20 cellular contexts compared by ENCODE assay signal in the genomic region with DNA sequence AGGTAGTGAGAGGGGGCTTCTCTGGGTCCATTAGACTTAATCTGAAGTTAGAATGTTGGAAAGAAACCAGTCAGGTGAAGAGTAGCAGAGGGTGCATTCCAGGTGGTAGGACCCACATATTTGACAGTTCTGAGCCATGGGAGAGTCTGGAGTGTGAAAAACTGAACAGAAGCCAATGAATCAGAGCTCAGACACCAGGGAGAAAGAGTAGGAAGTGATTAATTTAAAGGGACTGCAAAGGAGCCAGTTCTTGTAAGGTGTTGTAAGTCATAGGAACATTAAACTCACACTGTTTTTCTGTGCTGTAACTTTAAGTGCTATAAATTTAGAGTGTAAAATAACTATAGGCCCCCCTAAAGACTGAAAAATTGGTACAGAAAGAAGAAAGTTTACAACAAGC. TPM values are rescaled to one million over a fixed set of nuclear protein-coding genes. Genes with fewer than 3 reads are reported as not detected.
DNase-seq lines count a peak whose midpoint lies in the region; ATAC-seq and TF ChIP-seq lines count a peak whose summit lies in the region.
"Had no signal": no experiment of that assay in that cellular context is flagged by ENCODE, and none has a peak within 500 bp of the region (broad histone marks: within the 10 kb centered on the region; RNA-seq: fewer than 3 reads in every experiment).

No MANE protein-coding gene starts in this region.

- DNase-seq in ELR (ENCODE audit: low read depth) = peak; percentile 58
- peak; percentile 82 for DNase-seq in RKO (ENCODE audit: low spot score)
- peak; percentile 54 for DNase-seq in choroid plexus epithelial cell (ENCODE audit: low read depth)
- DNase-seq in kidney epithelial cell (ENCODE audit: low read depth) = peak; percentile 47
- no peak for DNase-seq in activated CD4-positive, alpha-beta T cell treated with anti-CD3 and anti-CD28 coated beads, Interleukin-2, amount 50 U/mL, for 1 hour
- no peak for DNase-seq in NCI-H69 (lab: John Stamatoyannopoulos, UW)
- no peak for DNase-seq in retina
- DNase-seq: activated CD4-positive, alpha-beta T cell treated with anti-CD3 and anti-CD28 coated beads for 4 hours; GF-D8; H9; left ventricle myocardium inferior; NCI-H1105 treated with DMSO at 0.1 percent for 48 hours; NCI-H526; posterior cingulate gyrus; Right ventricle myocardium superior; stimulated activated CD4-positive, alpha-beta T cell treated with anti-CD3 and anti-CD28 coated beads, Interleukin-2, amount 100 ng/mL, for 24 hours; stimulated activated naive CD8-positive, alpha-beta T cell treated with anti-CD3 and anti-CD28 coated beads, Interleukin-15, Interleukin-2, amounts not matched to agents 100 U/mL and 50 U/mL, for 24 hours; thyroid gland had no signal

- H3K27me3 ChIP-seq in kidney epithelial cell (ENCODE audit: control insufficient read depth, insufficient read depth, low read length) = no peaks in the 10 kb centered on the region
- H3K27me3 ChIP-seq: thyroid gland had no signal

- no peak for ATAC-seq in GM18870 (IDR thresholded peaks at IDR 0.05; ENCODE audit: unreplicated experiment)
- ATAC-seq: GM12878; stimulated activated naive CD8-positive, alpha-beta T cell treated with anti-CD3 and anti-CD28 coated beads, Interleukin-15, Interleukin-2, amounts not matched to agents 100 U/mL and 50 U/mL, for 24 hours had no signal

- H3K4me3 ChIP-seq in choroid plexus epithelial cell (ENCODE audit: low read depth, low read length) (no peak overlapping the region), kidney epithelial cell (ENCODE audit: low read depth, low read length) (no peak overlapping the region)
- H3K4me3 ChIP-seq: GM12878, left ventricle myocardium inferior, thyroid gland had no signal

- H3K36me3 ChIP-seq in kidney epithelial cell (ENCODE audit: control insufficient read depth, insufficient read depth, low read length) = no peaks in the 10 kb centered on the region
- H3K36me3 ChIP-seq: left ventricle myocardium inferior, thyroid gland had no signal

- TF ChIP-seq CTCF in choroid plexus epithelial cell (conservative IDR thresholded peaks at IDR 0.05; ENCODE audit: low read depth, low read length) (no peak), kidney epithelial cell (IDR thresholded peaks at IDR 0.05; ENCODE audit: insufficient read depth, low read length, poor library complexity, severe bottlenecking) (no peak)

RNA-seq across cellular contexts. Expression of a gene that starts 5.9 kb away (rescaled TPM):
- 116 and 118 TPM in 2 replicates for total RNA-seq in kidney epithelial cell

RNA-seq across cellular contexts. Expression of a gene that starts 43.7 kb away (rescaled TPM):
- 2.0 and 2.3 TPM in 2 replicates for total RNA-seq in kidney epithelial cell

Comparison
In these comparisons a context has a peak if more than half of its experiments do, and no peak if none do; other contexts are left out.
1. DNase-seq: peak in ELR (single experiment), RKO (single experiment), choroid plexus epithelial cell (single experiment) and kidney epithelial cell (single experiment); none in activated CD4-positive, alpha-beta T cell treated with anti-CD3 and anti-CD28 coated beads, Interleukin-2, amount 50 U/mL, for 1 hour (single experiment), NCI-H69 (single experiment) and retina (single experiment).